Comparison of ENCODE assay signal across 8 cellular contexts in genomic region chr7:139618482-139619366, GRCh38.
DNase-seq lines count a peak whose midpoint lies in the region; ATAC-seq, FAIRE-seq and TF ChIP-seq lines count a peak whose summit lies in the region.

No MANE protein-coding gene starts in this region.

- H3K9me2 ChIP-seq in PC-9 (ENCODE audit: insufficient read depth), result no peaks in the 10 kb centered on the region

- peaks cover 11% of the 10 kb centered on the region for H3K36me3 Mint-ChIP-seq in astrocyte (ENCODE audit: low read depth, unreplicated experiment)
- peaks cover 83% of the 10 kb centered on the region for H3K36me3 Mint-ChIP-seq in stimulated activated effector memory CD8-positive, alpha-beta T cell treated with anti-CD3 and anti-CD28 coated beads, Interleukin-12 subunit alpha, Interleukin-12 subunit beta, amount 100 ng/mL, for 72 hours

- in situ Hi-C loops in ACHN (cut with HindIII; ENCODE audit: low pct_ligation_motif_present, low pct_unique_long_range_greater_than_20kb, low sequenced_read_pairs), result loop anchor here (25.0 kb wide), 1 partner anchor 394 kb away; no protein-coding TSS in a partner anchor

- BruUV-seq in PC-9 (replicated peaks; lab: Mats Ljungman, UMichigan), result no TSS peak

- H3K27ac Mint-ChIP-seq in astrocyte (ENCODE audit: unreplicated experiment), result no peak overlapping the region
- H3K27ac Mint-ChIP-seq in stimulated activated effector memory CD8-positive, alpha-beta T cell treated with anti-CD3 and anti-CD28 coated beads, Interleukin-12 subunit alpha, Interleukin-12 subunit beta, amount 100 ng/mL, for 72 hours, result peak overlapping the region; percentile 50

- H3K4me2 ChIP-seq in PC-9 (no peak overlapping the region), astrocyte (ENCODE audit: low read length) (no peak overlapping the region)

- FAIRE-seq in astrocyte (lab: Jason Lieb, UNC), result no peak

- POLR2A ChIA-PET in PC-9 (lab: Charles Lee; ENCODE audit: unreplicated experiment), result no interaction called here

- H3K4me3 ChIP-seq in PC-9, result no peak overlapping the region
- no peak overlapping the region for H3K4me3 ChIP-seq in astrocyte (ENCODE audit: insufficient read depth, low read depth, low read length)

- TF ChIP-seq CTCF in GM12872 (IDR thresholded peaks at IDR 0.05; ENCODE audit: insufficient read depth, low read depth, low read length) (peak; percentile 62), PC-9 (conservative IDR thresholded peaks at IDR 0.05) (peak; percentile 62), astrocyte (IDR thresholded peaks at IDR 0.05; ENCODE audit: insufficient read depth, low read depth, low read length) (peak; percentile 50)

- no peaks in the 10 kb centered on the region for H3K4me1 Mint-ChIP-seq in astrocyte (ENCODE audit: low read depth, unreplicated experiment)
- peaks cover 8% of the 10 kb centered on the region for H3K4me1 Mint-ChIP-seq in stimulated activated effector memory CD8-positive, alpha-beta T cell treated with anti-CD3 and anti-CD28 coated beads, Interleukin-12 subunit alpha, Interleukin-12 subunit beta, amount 100 ng/mL, for 72 hours

- CTCF ChIA-PET in PC-9 (lab: Charles Lee), result interaction anchor here (0.5 to 1.6 kb wide), 15 partner anchors 13 to 1992 kb away, joined by 3 to 11 read pairs (median 4); no protein-coding TSS in a partner anchor

- H2AFZ ChIP-seq in PC-9 (no peak overlapping the region), astrocyte (ENCODE audit: low read depth, low read length) (no peak overlapping the region)

- ATAC-seq in stimulated activated effector memory CD8-positive, alpha-beta T cell treated with anti-CD3 and anti-CD28 coated beads, Interleukin-12 subunit alpha, Interleukin-12 subunit beta, amount 100 ng/mL, for 72 hours, result no peak
- ATAC-seq in GM21723 (IDR thresholded peaks at IDR 0.05; ENCODE audit: unreplicated experiment), result no peak
- ATAC-seq in HG02852 (IDR thresholded peaks at IDR 0.05; ENCODE audit: unreplicated experiment), result no peak

- no peaks in the 10 kb centered on the region for H3K9me3 Mint-ChIP-seq in astrocyte (ENCODE audit: unreplicated experiment)
- no peaks in the 10 kb centered on the region for H3K9me3 Mint-ChIP-seq in stimulated activated effector memory CD8-positive, alpha-beta T cell treated with anti-CD3 and anti-CD28 coated beads, Interleukin-12 subunit alpha, Interleukin-12 subunit beta, amount 100 ng/mL, for 72 hours

- no peaks in the 10 kb centered on the region for H3K4me1 ChIP-seq in PC-9 (replicated peaks; ENCODE audit: insufficient read depth)
- H3K4me1 ChIP-seq in astrocyte (ENCODE audit: insufficient read depth, low read length), result no peaks in the 10 kb centered on the region

- H3K27me3 Mint-ChIP-seq in astrocyte (ENCODE audit: low read depth, unreplicated experiment), result no peaks in the 10 kb centered on the region

- no peaks in the 10 kb centered on the region for H3K36me3 ChIP-seq in PC-9 (ENCODE audit: low read depth)
- H3K36me3 ChIP-seq in astrocyte (ENCODE audit: insufficient read depth, low read length), result peaks cover 28% of the 10 kb centered on the region

- H3K79me2 ChIP-seq in PC-9 (ENCODE audit: low read depth), result no peaks in the 10 kb centered on the region
- H3K79me2 ChIP-seq in astrocyte (ENCODE audit: insufficient read depth, low read length), result no peaks in the 10 kb centered on the region

- H3K27ac ChIP-seq in PC-9 (no peak overlapping the region), astrocyte (ENCODE audit: low read depth, low read length) (no peak overlapping the region)

- H3K27me3 ChIP-seq in PC-9 (ENCODE audit: insufficient read depth, low read depth) (no peaks in the 10 kb centered on the region), astrocyte (ENCODE audit: insufficient read depth, low read length) (no peaks in the 10 kb centered on the region)

- intact Hi-C loops in PC-9 (cut with micrococcal nuclease; ENCODE audit: unreplicated experiment), result loop anchor here (1.0 to 5.0 kb wide), 2 partner anchors 384 to 709 kb away; no protein-coding TSS in a partner anchor

- no peak overlapping the region for H3K4me3 Mint-ChIP-seq in astrocyte (ENCODE audit: unreplicated experiment)
- no peak overlapping the region for H3K4me3 Mint-ChIP-seq in stimulated activated effector memory CD8-positive, alpha-beta T cell treated with anti-CD3 and anti-CD28 coated beads, Interleukin-12 subunit alpha, Interleukin-12 subunit beta, amount 100 ng/mL, for 72 hours

- DNase-seq in ACHN (peak; percentile 62), PC-9 (peak; percentile 45 to 55), astrocyte (ENCODE audit: low read depth) (peak; percentile 13), islet precursor cell (peak; percentile 73)
- peak in 1 of 2 donors; percentile 17 for DNase-seq in stimulated activated effector memory CD8-positive, alpha-beta T cell treated with anti-CD3 and anti-CD28 coated beads, Interleukin-12 subunit alpha, Interleukin-12 subunit beta, amount 100 ng/mL, for 72 hours (ENCODE audit: low spot score in 2 of 2)

- H4K20me1 ChIP-seq in PC-9 (ENCODE audit: insufficient read depth) (no peaks in the 10 kb centered on the region), astrocyte (ENCODE audit: insufficient read depth, low read length) (peaks cover 19% of the 10 kb centered on the region)

- H3K9ac ChIP-seq in astrocyte (ENCODE audit: low read length), result peak overlapping the region; percentile 59

- H3K9me3 ChIP-seq in PC-9 (ENCODE audit: insufficient read depth, low read depth) (no peaks in the 10 kb centered on the region), astrocyte (ENCODE audit: insufficient read depth, low read depth, low read length) (no peaks in the 10 kb centered on the region)

- H3F3A ChIP-seq in PC-9 (ENCODE audit: insufficient read depth, low read depth), result no peaks in the 10 kb centered on the region
